ENCODE assay signal across 1 cellular context in genomic region chr18:31702449-31702848, GRCh38.
TF ChIP-seq lines count a peak whose summit lies in the region.

No MANE protein-coding gene starts in this region.

TF ChIP-seq in K562, 482 proteins besides CTCF, POLR2A, EP300 and RAD21 (continued from another document):
- TF ChIP-seq SMARCC2 (IDR thresholded peaks at IDR 0.05; ENCODE audit: low read depth), result no peak
- no peak for TF ChIP-seq NCOA2 (IDR thresholded peaks at IDR 0.05; ENCODE audit: partially characterized antibody in 2 of 2)
